ENCODE assay signal across 7 cellular contexts in genomic region chr20:330233-331149, GRCh38. TPM values are rescaled to one million over a fixed set of nuclear protein-coding genes. Genes with fewer than 3 reads are reported as not detected.
A peak's percentile ranks its signal among the peaks of the same experiment; 100 is the strongest.
DNase-seq lines count a peak whose midpoint lies in the region; ATAC-seq and TF ChIP-seq lines count a peak whose summit lies in the region.

No MANE protein-coding gene starts in this region.

- intact Hi-C loops in PC-3 (cut with micrococcal nuclease): loop anchor here (1.0 kb wide), 1 partner anchor 121 kb away; no protein-coding TSS in a partner anchor

- TF ChIP-seq CTCF in GM10266 (IDR thresholded peaks at IDR 0.05; ENCODE audit: control insufficient read depth, insufficient read depth, low read depth, missing control alignments): peak; percentile 82
- peak; percentile 97 for TF ChIP-seq CTCF in PC-3 (conservative IDR thresholded peaks at IDR 0.05; ENCODE audit: low read depth, low read length)
- peak; percentile 65 for TF ChIP-seq CTCF in neutrophil (IDR thresholded peaks at IDR 0.05)

- no peak overlapping the region for H2AFZ ChIP-seq in PC-3 (ENCODE audit: low read length)

- H3K4me3 ChIP-seq in PC-3 (ENCODE audit: low read length): no peak overlapping the region
- H3K4me3 ChIP-seq in neutrophil (ENCODE audit: low read depth in 1 of 2, low read length in 1 of 2): no peak overlapping the region

- CTCF ChIA-PET in PC-3 (lab: Charles Lee): interaction anchor here (0.5 to 0.6 kb wide), 2 partner anchors 36 to 64 kb away, joined by 3 read pairs; no protein-coding TSS in a partner anchor

- H3F3A ChIP-seq in PC-3 (ENCODE audit: low read length, unreplicated experiment): no peaks in the 10 kb centered on the region

- DNase-seq in GM10266 (ENCODE audit: extremely low spot score): peak; percentile 80
- DNase-seq in KBM-7: peak; percentile 82
- peak; percentile 83 for DNase-seq in PC-3
- peak; percentile 25 for DNase-seq in activated T-helper 1 cell treated with Interleukin-2 at 50 U/mL for 16 hours (ENCODE audit: low read depth)
- DNase-seq in fibroblast of peridontal ligament (ENCODE audit: extremely low read depth): peak; percentile 72

- H3K4me1 ChIP-seq in PC-3 (ENCODE audit: insufficient read depth, low read length) (peaks cover 16% of the 10 kb centered on the region), neutrophil (ENCODE audit: control insufficient read depth in 1 of 2, insufficient read depth in 1 of 2, low read depth in 1 of 2, low read length in 1 of 2) (peaks cover 20 to 21% of the 10 kb centered on the region in 2 experiments)

- in situ Hi-C loops in KBM-7 (cut with MboI; ENCODE audit: low pct_unique_long_range_greater_than_20kb, low sequenced_read_pairs): no loop called here

- no TSS peak for BruUV-seq in PC-3 (replicated peaks; lab: Mats Ljungman, UMichigan)

- H3K9ac ChIP-seq in PC-3 (ENCODE audit: low read length): no peak overlapping the region

- H3K36me3 ChIP-seq in PC-3 (ENCODE audit: low read depth, low read length): no peaks in the 10 kb centered on the region
- no peaks in the 10 kb centered on the region for H3K36me3 ChIP-seq in neutrophil

- H3K9me3 ChIP-seq in PC-3 (ENCODE audit: low read length): no peaks in the 10 kb centered on the region
- no peaks in the 10 kb centered on the region for H3K9me3 ChIP-seq in neutrophil

- peaks cover 26% of the 10 kb centered on the region for H3K79me2 ChIP-seq in PC-3 (ENCODE audit: low read length)

- POLR2A ChIA-PET in PC-3 (lab: Charles Lee; ENCODE audit: unreplicated experiment): no interaction called here

- no peaks in the 10 kb centered on the region for H3K27me3 ChIP-seq in PC-3 (ENCODE audit: low read length)
- peaks cover 25% of the 10 kb centered on the region for H3K27me3 ChIP-seq in neutrophil

- H3K4me2 ChIP-seq in PC-3 (ENCODE audit: low read length): no peak overlapping the region

- no peak overlapping the region for H3K27ac ChIP-seq in PC-3 (ENCODE audit: low read length)
- peak overlapping the region; percentile 1 for H3K27ac ChIP-seq in neutrophil

- ATAC-seq in PC-3 (peak; percentile 18), GM21825 (IDR thresholded peaks at IDR 0.05; ENCODE audit: unreplicated experiment) (no peak)

- peaks cover 5% of the 10 kb centered on the region for H4K20me1 ChIP-seq in PC-3 (ENCODE audit: low read length)

- no peaks in the 10 kb centered on the region for H3K9me2 ChIP-seq in PC-3 (replicated peaks; ENCODE audit: low read length)

RNA-seq across cellular contexts. Expression of gene SOX12, which starts 5.1 kb away (rescaled TPM):
- 13.8 and 18.7 TPM in 2 replicates for total RNA-seq in PC-3 (2014; rRNA removed)

RNA-seq across cellular contexts. Expression of gene NRSN2, which starts 16.4 kb away (rescaled TPM):
- 50.7 and 55.7 TPM in 2 replicates for total RNA-seq in PC-3 (2014; rRNA removed)

RNA-seq across cellular contexts. Expression of gene ZCCHC3, which starts 33.1 kb away (rescaled TPM):
- 18.5 and 21.5 TPM in 2 replicates for total RNA-seq in PC-3 (2014; rRNA removed)

RNA-seq across cellular contexts. Expression of gene C20orf96, which starts 39.9 kb away (rescaled TPM):
- total RNA-seq in PC-3 (2014; rRNA removed): 3.4 and 5.0 TPM in 2 replicates

RNA-seq across cellular contexts. Expression of gene TRIB3, which starts 50.1 kb away (rescaled TPM):
- 160 and 193 TPM in 2 replicates for total RNA-seq in PC-3 (2014; rRNA removed)

Comparison
In these comparisons a context has a peak if more than half of its experiments do, and no peak if none do; other contexts are left out.
1. DNase-seq: peak in every context shown above with its lines; median percentile 83 in PC-3; 82 in KBM-7; 80 in GM10266; 72 in fibroblast of peridontal ligament; 25 in activated T-helper 1 cell treated with Interleukin-2 at 50 U/mL for 16 hours.